ENCODE assay signal across 1 cellular context in the genomic region with DNA sequence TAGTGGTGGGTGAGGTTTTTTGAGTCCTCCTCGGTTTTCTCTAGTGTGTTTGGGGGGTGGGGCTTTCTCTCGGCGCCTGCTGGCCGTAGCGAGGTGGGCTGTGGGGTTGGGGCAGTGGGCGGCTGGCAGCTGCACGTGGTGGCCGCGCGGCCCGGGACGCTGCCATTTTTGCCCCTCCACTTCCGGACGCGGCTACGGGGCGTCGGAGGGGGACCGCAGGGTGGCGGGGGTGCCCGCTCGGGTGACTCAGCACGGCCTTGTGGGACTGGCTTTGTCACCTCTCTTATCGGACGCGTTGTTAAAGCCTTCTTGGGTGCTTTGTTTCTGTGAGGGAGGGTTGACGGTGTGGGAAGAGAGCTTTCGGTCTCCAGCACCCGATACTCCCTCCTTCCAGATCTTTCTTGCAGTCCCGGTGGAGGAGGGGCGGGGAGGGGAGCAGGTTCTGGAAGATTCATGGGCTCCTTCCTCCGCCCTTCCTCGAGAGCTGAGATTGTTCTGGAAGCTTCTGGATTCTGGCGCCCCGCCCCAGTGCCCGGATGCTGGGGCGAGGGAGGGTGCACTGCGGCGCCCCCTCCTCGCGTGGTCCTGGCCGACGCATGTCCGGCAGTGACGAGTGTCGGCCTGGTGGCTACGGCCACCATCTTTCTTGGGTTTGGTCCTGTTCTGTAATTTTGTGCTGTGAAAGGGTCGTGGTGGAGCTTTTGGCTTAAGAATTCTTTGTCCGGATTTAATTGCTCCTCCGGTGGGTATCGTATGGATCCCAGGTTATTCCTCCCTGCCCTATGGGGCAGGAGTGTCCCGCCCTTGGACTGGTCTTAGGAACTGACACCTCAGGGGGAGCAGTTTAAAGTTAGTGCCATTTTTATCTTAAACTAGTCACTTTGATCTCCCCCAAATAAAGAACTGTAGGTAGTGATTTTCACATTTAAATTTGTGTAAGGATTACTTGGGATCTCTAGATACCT.
A peak's percentile ranks its signal among the peaks of the same experiment; 100 is the strongest.
TF ChIP-seq lines count a peak whose summit lies in the region.

No MANE protein-coding gene starts in this region.

TF ChIP-seq in H1, 55 proteins besides CTCF, POLR2A, EP300 and RAD21:
- no peak; the same call in 1 of the 2 replicates for TF ChIP-seq TBP (IDR thresholded peaks at IDR 0.05; ENCODE audit: low read depth, low read length)
- no peak for TF ChIP-seq EZH2 (IDR thresholded peaks at IDR 0.05; ENCODE audit: low read depth, low read length, severe bottlenecking)
- TF ChIP-seq, protein P1, sequence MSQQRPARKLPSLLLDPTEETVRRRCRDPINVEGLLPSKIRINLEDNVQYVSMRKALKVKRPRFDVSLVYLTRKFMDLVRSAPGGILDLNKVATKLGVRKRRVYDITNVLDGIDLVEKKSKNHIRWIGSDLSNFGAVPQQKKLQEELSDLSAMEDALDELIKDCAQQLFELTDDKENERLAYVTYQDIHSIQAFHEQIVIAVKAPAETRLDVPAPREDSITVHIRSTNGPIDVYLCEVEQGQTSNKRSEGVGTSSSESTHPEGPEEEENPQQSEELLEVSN (IDR thresholded peaks at IDR 0.05): peak; percentile 12; the same call in 1 of the 2 replicates
- peak in 1 of 2 experiments; percentile 80; a peak in 1 of 4 replicates for TF ChIP-seq HDAC2 (IDR thresholded peaks at IDR 0.05; ENCODE audit: borderline replicate concordance in 1 of 2, low read depth in 2 of 2, low read length in 2 of 2)
- TF ChIP-seq, protein P2, sequence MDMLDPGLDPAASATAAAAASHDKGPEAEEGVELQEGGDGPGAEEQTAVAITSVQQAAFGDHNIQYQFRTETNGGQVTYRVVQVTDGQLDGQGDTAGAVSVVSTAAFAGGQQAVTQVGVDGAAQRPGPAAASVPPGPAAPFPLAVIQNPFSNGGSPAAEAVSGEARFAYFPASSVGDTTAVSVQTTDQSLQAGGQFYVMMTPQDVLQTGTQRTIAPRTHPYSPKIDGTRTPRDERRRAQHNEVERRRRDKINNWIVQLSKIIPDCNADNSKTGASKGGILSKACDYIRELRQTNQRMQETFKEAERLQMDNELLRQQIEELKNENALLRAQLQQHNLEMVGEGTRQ (IDR thresholded peaks at IDR 0.05; ENCODE audit: low read length): 0 out of 2 replicates have a peak, but pooled peaks have one; percentile 1
- no peak for TF ChIP-seq RXRA (IDR thresholded peaks at IDR 0.05; ENCODE audit: insufficient read depth, low read depth, low read length)
- TF ChIP-seq SIN3A (conservative IDR thresholded peaks at IDR 0.05 in 1 of 2, IDR thresholded peaks at IDR 0.05 in 1 of 2; ENCODE audit: low read depth in 1 of 2, low read length in 2 of 2): 0 out of 4 replicates have a peak, but pooled peaks have one; percentile 32 to 73
- TF ChIP-seq, protein P3, sequence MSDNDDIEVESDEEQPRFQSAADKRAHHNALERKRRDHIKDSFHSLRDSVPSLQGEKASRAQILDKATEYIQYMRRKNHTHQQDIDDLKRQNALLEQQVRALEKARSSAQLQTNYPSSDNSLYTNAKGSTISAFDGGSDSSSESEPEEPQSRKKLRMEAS (IDR thresholded peaks at IDR 0.05): peak; percentile 89
- TF ChIP-seq YY1 (IDR thresholded peaks at IDR 0.05; ENCODE audit: low read depth, low read length): peak; percentile 69; the same call in 1 of the 2 replicates
- peak; percentile 38 for TF ChIP-seq ASH2L (IDR thresholded peaks at IDR 0.05; ENCODE audit: low read length)
- TF ChIP-seq CREB1 (IDR thresholded peaks at IDR 0.05): peak; percentile 47; the same call in 1 of the 2 replicates
- peak; percentile 47 for TF ChIP-seq SIRT6 (IDR thresholded peaks at IDR 0.05; ENCODE audit: low read length)
- TF ChIP-seq POLR2AphosphoS5 (IDR thresholded peaks at IDR 0.05; ENCODE audit: low read depth, low read length): peak; percentile 89; the same call in 1 of the 2 replicates
- peak; percentile 44; the same call in 1 of the 2 replicates for TF ChIP-seq BACH1 (IDR thresholded peaks at IDR 0.05; ENCODE audit: low read length)
- TF ChIP-seq PHF8 (conservative IDR thresholded peaks at IDR 0.05; ENCODE audit: low read depth, low read length): peak; percentile 27; the same call in 1 of the 2 replicates
